ENCODE assay signal across 7 cellular contexts in the genomic region with DNA sequence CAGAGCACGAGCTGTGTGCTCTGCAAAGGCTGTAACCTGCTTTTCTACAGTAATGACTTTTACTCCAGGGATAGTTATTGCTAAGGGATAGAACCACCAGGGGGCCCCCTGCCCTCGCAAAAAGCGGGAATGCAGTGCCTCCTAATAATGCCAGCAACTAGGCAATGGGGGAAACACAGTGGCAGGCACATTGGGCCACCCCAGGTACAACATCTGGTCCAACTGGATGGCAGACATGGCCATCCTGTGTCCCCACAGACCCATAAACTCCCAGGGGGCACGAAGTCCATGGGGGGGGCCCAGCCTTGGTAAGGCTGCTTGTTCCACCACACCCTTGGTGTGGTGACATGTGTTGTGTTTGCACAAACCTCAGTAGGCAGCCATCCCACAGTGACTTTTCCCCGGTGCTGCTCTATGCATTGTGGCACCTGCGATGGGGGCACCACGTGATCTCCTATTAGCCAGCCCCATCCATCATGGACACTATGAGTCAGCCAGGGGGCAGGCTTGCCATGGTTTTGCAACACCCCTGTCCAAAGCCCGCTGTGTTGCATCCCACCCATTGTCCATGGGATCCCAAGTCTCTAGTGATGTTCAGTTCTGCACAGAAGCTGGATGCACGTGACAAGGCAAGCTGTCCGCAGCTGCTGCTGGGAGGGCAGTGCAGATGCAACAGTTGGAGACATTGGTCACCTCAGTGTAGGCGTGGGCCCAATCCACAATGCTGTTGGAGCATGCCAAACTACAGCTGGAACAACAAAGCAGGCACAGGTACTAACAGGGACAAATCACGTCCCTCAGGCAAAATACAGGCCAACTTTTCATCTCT.
A peak's percentile ranks its signal among the peaks of the same experiment; 100 is the strongest.
DNase-seq lines count a peak whose midpoint lies in the region; ATAC-seq and TF ChIP-seq lines count a peak whose summit lies in the region.

No MANE protein-coding gene starts in this region.

- peaks cover 0 to 6% of the 10 kb centered on the region in 2 donors for H3K27me3 Mint-ChIP-seq in natural killer cell treated with Interleukin-12 subunit alpha and Interleukin-12 subunit beta and Interleukin-15 and Interleukin-18, amount 100 ng/mL, for 72 hours

- no peaks in the 10 kb centered on the region for H3K27me3 ChIP-seq in dorsolateral prefrontal cortex

- H3K4me1 Mint-ChIP-seq in natural killer cell treated with Interleukin-12 subunit alpha and Interleukin-12 subunit beta and Interleukin-15 and Interleukin-18, amount 100 ng/mL, for 72 hours (ENCODE audit: low read depth in 2 of 2) = peaks cover 15 to 18% of the 10 kb centered on the region in 2 donors

- H3K36me3 Mint-ChIP-seq in natural killer cell treated with Interleukin-12 subunit alpha and Interleukin-12 subunit beta and Interleukin-15 and Interleukin-18, amount 100 ng/mL, for 72 hours = no peaks in the 10 kb centered on the region

- TF ChIP-seq CTCF in HFF-Myc (IDR thresholded peaks at IDR 0.05; ENCODE audit: low read depth, low read length, missing control alignments) (peak; percentile 66), dorsolateral prefrontal cortex (IDR thresholded peaks at IDR 0.05 in 54 of 56, conservative IDR thresholded peaks at IDR 0.05 in 2 of 56; ENCODE audit: low read depth in 1 of 56, partially characterized antibody in 56 of 56) (peak in 54 of 56 donors; percentile 23 to 74 (median 59))

- no peaks in the 10 kb centered on the region for H3K9me3 Mint-ChIP-seq in natural killer cell treated with Interleukin-12 subunit alpha and Interleukin-12 subunit beta and Interleukin-15 and Interleukin-18, amount 100 ng/mL, for 72 hours

- intact Hi-C loops in dorsolateral prefrontal cortex (cut with DNase I) = loop anchor here in 1 of 2 donors (5.0 kb wide), 3 partner anchors 199 to 1359 kb away; no protein-coding TSS in a partner anchor

- ATAC-seq in natural killer cell treated with Interleukin-12 subunit alpha and Interleukin-12 subunit beta and Interleukin-15 and Interleukin-18, amount 100 ng/mL, for 72 hours = peak in 1 of 2 donors; percentile 43
- ATAC-seq in GM18505 (IDR thresholded peaks at IDR 0.05; ENCODE audit: unreplicated experiment) (no peak), HG03196 (IDR thresholded peaks at IDR 0.05; ENCODE audit: unreplicated experiment) (no peak)

- DNase-seq in DMS53 (lab: John Stamatoyannopoulos, UW) (peak; percentile 73), HFF-Myc (ENCODE audit: extremely low read depth, low read depth) (no peak), RKO (ENCODE audit: low spot score) (peak; percentile 34), dorsolateral prefrontal cortex (peak; percentile 25 to 79 (median 65))
- DNase-seq in natural killer cell treated with Interleukin-12 subunit alpha and Interleukin-12 subunit beta and Interleukin-15 and Interleukin-18, amount 100 ng/mL, for 72 hours (ENCODE audit: low spot score) = no peak

- peak overlapping the region; percentile 36 to 65 for H3K27ac Mint-ChIP-seq in natural killer cell treated with Interleukin-12 subunit alpha and Interleukin-12 subunit beta and Interleukin-15 and Interleukin-18, amount 100 ng/mL, for 72 hours

- no peak for TF ChIP-seq POLR2A in GM18505 (IDR thresholded peaks at IDR 0.05; ENCODE audit: borderline replicate concordance, extremely low read depth, insufficient read depth, insufficient read length)

- H3K4me3 ChIP-seq in HFF-Myc (replicated peaks; ENCODE audit: low read depth, low read length) (no peak overlapping the region), dorsolateral prefrontal cortex (no peak overlapping the region)

- no peak overlapping the region for H3K27ac ChIP-seq in dorsolateral prefrontal cortex

- no peak overlapping the region for H3K4me3 Mint-ChIP-seq in natural killer cell treated with Interleukin-12 subunit alpha and Interleukin-12 subunit beta and Interleukin-15 and Interleukin-18, amount 100 ng/mL, for 72 hours

Comparison
In these comparisons a context has a peak if more than half of its experiments do, and no peak if none do; other contexts are left out.
1. DNase-seq: peak in DMS53 (single experiment), RKO (single experiment) and dorsolateral prefrontal cortex (10 of 10); none in HFF-Myc (single experiment) and natural killer cell treated with Interleukin-12 subunit alpha and Interleukin-12 subunit beta and Interleukin-15 and Interleukin-18, amount 100 ng/mL, for 72 hours (single experiment).